In genomic region chr17:44947461-44948314, GRCh38 we compare ENCODE assay signal across 8 cellular contexts. TPM values are rescaled to one million over a fixed set of nuclear protein-coding genes. Genes with fewer than 3 reads are reported as not detected.
A peak's percentile ranks its signal among the peaks of the same experiment; 100 is the strongest.
DNase-seq lines count a peak whose midpoint lies in the region; FAIRE-seq and TF ChIP-seq lines count a peak whose summit lies in the region.

Gene KIF18B (minus strand): TSS chr17:44947773. CDS start chr17:44936344, 11,429 bp downstream.

- H3K27ac Mint-ChIP-seq in nephron progenitor cell, result peak within 1 kb of the TSS; percentile 41
- H3K27ac Mint-ChIP-seq in stimulated activated naive CD8-positive, alpha-beta T cell treated with anti-CD3 and anti-CD28 coated beads, Interleukin-15, Interleukin-2, amounts not matched to agents 100 ng/mL and 50 ng/mL, for 24 hours, result peak within 1 kb of the TSS; percentile 83

- peak; percentile 91 for TF ChIP-seq POLR2A in H54 (IDR thresholded peaks at IDR 0.05; ENCODE audit: low read depth, low read length)

- FAIRE-seq in H54 (lab: Jason Lieb, UNC), result peak; percentile 84

- H3K9me3 ChIP-seq in ES-I3 (ENCODE audit: control insufficient read depth, insufficient read depth, low read length) (no peaks in the 10 kb centered on the region), MG63 (no peaks in the 10 kb centered on the region)

- no peaks in the 10 kb centered on the region for H3K4me1 ChIP-seq in ES-I3 (ENCODE audit: insufficient read depth, low read length)

- H3K4me3 ChIP-seq in MG63, result peak within 1 kb of the TSS; percentile 79
- H3K4me3 ChIP-seq in fibroblast of the aortic adventitia (ENCODE audit: low read depth, low read length), result peak within 1 kb of the TSS; percentile 89

- no peaks in the 10 kb centered on the region for H3K36me3 ChIP-seq in ES-I3 (ENCODE audit: insufficient read depth, low read length)
- peaks cover 31% of the 10 kb centered on the region for H3K36me3 ChIP-seq in MG63

- no peaks in the 10 kb centered on the region for H3K9me3 Mint-ChIP-seq in nephron progenitor cell
- no peaks in the 10 kb centered on the region for H3K9me3 Mint-ChIP-seq in stimulated activated naive CD8-positive, alpha-beta T cell treated with anti-CD3 and anti-CD28 coated beads, Interleukin-15, Interleukin-2, amounts not matched to agents 100 ng/mL and 50 ng/mL, for 24 hours

- H3K9ac ChIP-seq in ES-I3 (ENCODE audit: low read depth, low read length), result peak within 1 kb of the TSS; percentile 89

- TF ChIP-seq CTCF in fibroblast of the aortic adventitia (IDR thresholded peaks at IDR 0.05; ENCODE audit: insufficient read depth, low read length) (no peak), nephron progenitor cell (IDR thresholded peaks at IDR 0.05) (no peak)

- H3K27me3 Mint-ChIP-seq in nephron progenitor cell (ENCODE audit: low read depth, poor library complexity), result peaks cover 17% of the 10 kb centered on the region
- peaks cover 4% of the 10 kb centered on the region for H3K27me3 Mint-ChIP-seq in stimulated activated naive CD8-positive, alpha-beta T cell treated with anti-CD3 and anti-CD28 coated beads, Interleukin-15, Interleukin-2, amounts not matched to agents 100 ng/mL and 50 ng/mL, for 24 hours

- H3K27me3 ChIP-seq in MG63, result no peaks in the 10 kb centered on the region

- peak; percentile 100 for DNase-seq in H54 (ENCODE audit: insufficient read length, low spot score)
- DNase-seq in MG63, result peak; percentile 97
- DNase-seq in SHP77 (lab: John Stamatoyannopoulos, UW), result peak; percentile 97 to 98
- peak; percentile 76 for DNase-seq in activated T-helper 9 cell treated with anti-CD3 and anti-CD28 coated beads, Interleukin-2, amount 50 U/mL, for 16 hours (ENCODE audit: low read depth)
- peak; percentile 96 for DNase-seq in fibroblast of the aortic adventitia (ENCODE audit: low read depth)
- DNase-seq in nephron progenitor cell, result peak; percentile 87

- H3K4me1 Mint-ChIP-seq in nephron progenitor cell, result peaks cover 17% of the 10 kb centered on the region
- H3K4me1 Mint-ChIP-seq in stimulated activated naive CD8-positive, alpha-beta T cell treated with anti-CD3 and anti-CD28 coated beads, Interleukin-15, Interleukin-2, amounts not matched to agents 100 ng/mL and 50 ng/mL, for 24 hours (ENCODE audit: low read depth), result peaks cover 19% of the 10 kb centered on the region

- H3K4me3 Mint-ChIP-seq in nephron progenitor cell, result peak within 1 kb of the TSS; percentile 94
- H3K4me3 Mint-ChIP-seq in stimulated activated naive CD8-positive, alpha-beta T cell treated with anti-CD3 and anti-CD28 coated beads, Interleukin-15, Interleukin-2, amounts not matched to agents 100 ng/mL and 50 ng/mL, for 24 hours, result peak within 1 kb of the TSS; percentile 90

- H3K36me3 Mint-ChIP-seq in nephron progenitor cell (ENCODE audit: low read depth), result peaks cover 35% of the 10 kb centered on the region
- peaks cover 21% of the 10 kb centered on the region for H3K36me3 Mint-ChIP-seq in stimulated activated naive CD8-positive, alpha-beta T cell treated with anti-CD3 and anti-CD28 coated beads, Interleukin-15, Interleukin-2, amounts not matched to agents 100 ng/mL and 50 ng/mL, for 24 hours (ENCODE audit: low read depth)

RNA-seq across cellular contexts. Expression of gene KIF18B, which starts in this region (rescaled TPM):
- total RNA-seq in MG63 (2014; rRNA removed; shearing (Covaris generic); ENCODE audit: low replicate concordance), result 10.9 and 21.6 TPM in 2 replicates
- total RNA-seq in fibroblast of the aortic adventitia (ENCODE audit: low replicate concordance), result 0.08 and 10.8 TPM in 2 replicates

Comparison
In these comparisons a context has a peak if more than half of its experiments do, and no peak if none do; other contexts are left out.
1. Peak in every context shown above with its lines: DNase-seq and H3K4me3 ChIP-seq.